Comparison of ENCODE assay signal across 25 cellular contexts in genomic region chr13:21078501-21078900, GRCh38. TPM values are rescaled to one million over a fixed set of nuclear protein-coding genes. Genes with fewer than 3 reads are reported as not detected.
DNase-seq lines count a peak whose midpoint lies in the region; ATAC-seq and TF ChIP-seq lines count a peak whose summit lies in the region.
"Had no signal": no experiment of that assay in that cellular context is flagged by ENCODE, and none has a peak within 500 bp of the region (broad histone marks: within the 10 kb centered on the region; RNA-seq: fewer than 3 reads in every experiment).

No MANE protein-coding gene starts in this region.

- TF ChIP-seq CTCF in smooth muscle cell (IDR thresholded peaks at IDR 0.05; ENCODE audit: borderline replicate concordance, insufficient read depth, poor library complexity, severe bottlenecking) = no peak

- peaks cover 5% of the 10 kb centered on the region for H3F3A ChIP-seq in smooth muscle cell (ENCODE audit: low read depth)

- no peaks in the 10 kb centered on the region for H4K20me1 ChIP-seq in smooth muscle cell (ENCODE audit: low read depth)

- no peak overlapping the region for H3K27ac Mint-ChIP-seq in immature natural killer cell
- H3K27ac Mint-ChIP-seq: activated CD4-positive, alpha-beta T cell treated with anti-CD3 and anti-CD28 coated beads for 36 hours; CD4-positive, alpha-beta memory T cell had no signal

- ATAC-seq in HG03108 (IDR thresholded peaks at IDR 0.05; ENCODE audit: unreplicated experiment) = no peak
- ATAC-seq: activated CD4-positive, alpha-beta T cell treated with anti-CD3 and anti-CD28 coated beads for 36 hours; heart right ventricle; left cardiac atrium had no signal

- no peaks in the 10 kb centered on the region for H3K36me3 ChIP-seq in SK-N-MC (ENCODE audit: insufficient read depth, low read length)
- no peaks in the 10 kb centered on the region for H3K36me3 ChIP-seq in smooth muscle cell (ENCODE audit: low read depth)
- H3K36me3 ChIP-seq: heart right ventricle, vagina had no signal

- DNase-seq in GM04504 (ENCODE audit: low read depth) (peak; percentile 40), SK-N-MC (ENCODE audit: low read depth, low spot score) (no peak), fibroblast of peridontal ligament (ENCODE audit: extremely low read depth) (peak; percentile 53), smooth muscle cell (lab: John Stamatoyannopoulos, UW; ENCODE audit: unreplicated experiment) (no peak), immature natural killer cell (no peak), T-helper 2 cell (no peak)
- DNase-seq: activated CD4-positive, alpha-beta T cell treated with anti-CD3 and anti-CD28 coated beads for 36 hours; activated CD8-positive, alpha-beta memory T cell treated with anti-CD3 and anti-CD28 coated beads for 24 hours; activated naive CD4-positive, alpha-beta T cell; activated T-cell treated with anti-CD3 and anti-CD28 coated beads, Interleukin-2, amount 50 U/mL, for 48 hours; CD4-positive, alpha-beta memory T cell; GDM1; heart right ventricle; left cardiac atrium; mammary epithelial cell; NCI-H1092; NCI-H187 treated with DMSO at 0.1 percent for 48 hours; NCI-H526; occipital lobe; retina; stimulated activated CD4-positive, alpha-beta T cell treated with anti-CD3 and anti-CD28 coated beads, Interleukin-4, amount 100 ng/mL, for 24 hours; stimulated activated naive CD4-positive, alpha-beta T cell had no signal

- peak overlapping the region; percentile 6 for H3K9ac ChIP-seq in SK-N-MC (ENCODE audit: insufficient read length)
- H3K9ac ChIP-seq in smooth muscle cell (ENCODE audit: low read depth) = no peak overlapping the region

- H3K4me1 Mint-ChIP-seq in immature natural killer cell = peaks cover 27 to 37% of the 10 kb centered on the region in 2 donors

- H3K4me3 ChIP-seq in SK-N-MC (peak overlapping the region; percentile 51), smooth muscle cell (no peak overlapping the region)
- H3K4me3 ChIP-seq: coronary artery, heart right ventricle, vagina had no signal

- no peaks in the 10 kb centered on the region for H3K36me3 Mint-ChIP-seq in immature natural killer cell
- H3K36me3 Mint-ChIP-seq: CD4-positive, alpha-beta memory T cell had no signal

- no peaks in the 10 kb centered on the region for H3K79me2 ChIP-seq in smooth muscle cell (ENCODE audit: low read depth)

- H3K4me2 ChIP-seq in smooth muscle cell = no peak overlapping the region

- H3K27me3 Mint-ChIP-seq in immature natural killer cell (ENCODE audit: low read depth in 3 of 3) = peaks cover 6 to 11% (median 9%) of the 10 kb centered on the region in 3 donors

- H3K27me3 ChIP-seq in smooth muscle cell (ENCODE audit: low read depth) = no peaks in the 10 kb centered on the region
- H3K27me3 ChIP-seq: heart right ventricle, vagina had no signal

- H2AFZ ChIP-seq in smooth muscle cell (ENCODE audit: low read depth) = no peak overlapping the region

- 87% methylated on average over 4 of the region's 4 CpGs for WGBS in smooth muscle cell (ENCODE audit: low lambda C conversion rate)

- H3K4me1 ChIP-seq in smooth muscle cell (ENCODE audit: low read depth) = no peaks in the 10 kb centered on the region

- no peaks in the 10 kb centered on the region for H3K9me3 Mint-ChIP-seq in immature natural killer cell
- H3K9me3 Mint-ChIP-seq: CD4-positive, alpha-beta memory T cell had no signal

- H3K27ac ChIP-seq in SK-N-MC (peak overlapping the region; percentile 97), smooth muscle cell (ENCODE audit: low read depth) (peak overlapping the region; percentile 80)
- H3K27ac ChIP-seq: vagina had no signal

- no peaks in the 10 kb centered on the region for H3K9me3 ChIP-seq in SK-N-MC (ENCODE audit: low read depth, low read length)
- no peaks in the 10 kb centered on the region for H3K9me3 ChIP-seq in smooth muscle cell (replicated peaks; ENCODE audit: low read depth)
- H3K9me3 ChIP-seq: heart right ventricle, vagina had no signal

- peak overlapping the region in 1 of 5 donors; percentile 40 for H3K4me3 Mint-ChIP-seq in immature natural killer cell
- H3K4me3 Mint-ChIP-seq: activated CD4-positive, alpha-beta T cell treated with anti-CD3 and anti-CD28 coated beads for 36 hours had no signal

RNA-seq across cellular contexts. Expression of gene LATS2, which starts 17.1 kb away (rescaled TPM):
- total RNA-seq in smooth muscle cell = 20.8 and 26.4 TPM in 2 replicates
- polyA plus RNA-seq in smooth muscle cell (6.9 and 8.9 TPM in 2 replicates), immature natural killer cell (1 to 10 TPM in 2 of 3 donors, under 1 TPM in 1; 0.59 to 1.8 (median 1.3) TPM)

Comparison
In these comparisons a context has a peak if more than half of its experiments do, and no peak if none do; other contexts are left out.
1. DNase-seq: peak in GM04504 (single experiment) and fibroblast of peridontal ligament (single experiment); none in SK-N-MC (single experiment), smooth muscle cell (single experiment), immature natural killer cell (0 of 3) and T-helper 2 cell (0 of 5).